In the genomic region with DNA sequence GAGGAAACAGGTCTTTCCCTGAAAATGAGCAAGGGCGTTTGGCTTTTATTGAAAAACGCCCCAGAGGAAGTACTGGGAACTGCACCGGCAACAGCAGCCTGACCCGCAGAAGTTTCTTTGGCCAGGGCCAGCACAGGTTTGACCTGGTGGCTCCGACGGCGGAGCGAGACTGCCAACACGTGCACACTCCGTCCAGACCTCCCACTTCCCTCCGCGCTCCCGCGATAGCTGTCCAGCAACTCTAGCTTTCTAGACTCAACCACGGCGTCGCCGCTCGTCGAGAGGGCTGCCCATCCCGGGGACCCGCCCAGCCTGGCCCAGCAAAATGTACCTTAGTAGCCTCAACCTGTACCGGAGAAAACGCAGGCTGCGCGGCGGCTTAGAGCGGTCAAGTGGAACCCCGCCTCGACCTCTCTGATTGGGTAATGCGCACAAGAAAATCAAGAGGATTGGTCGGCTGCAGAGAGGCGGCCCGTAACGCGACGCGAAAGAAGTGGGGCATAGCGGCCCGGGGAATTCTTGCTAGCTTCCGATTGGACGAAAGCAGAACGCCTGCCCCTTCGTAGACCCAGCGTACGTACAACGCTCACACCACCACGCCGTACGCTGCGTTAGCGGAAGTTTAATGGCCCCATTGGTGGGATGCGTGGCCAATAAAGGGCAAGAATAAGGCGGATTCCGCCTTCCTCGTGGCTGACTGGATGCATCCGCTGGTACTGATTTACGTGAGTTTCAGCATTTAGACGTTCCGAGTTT, we compare ENCODE assay signal across 8 cellular contexts. TPM values are rescaled to one million over a fixed set of nuclear protein-coding genes. Genes with fewer than 3 reads are reported as not detected.
A peak's percentile ranks its signal among the peaks of the same experiment; 100 is the strongest.
DNase-seq lines count a peak whose midpoint lies in the region; ATAC-seq and TF ChIP-seq lines count a peak whose summit lies in the region.

A gene with protein sequence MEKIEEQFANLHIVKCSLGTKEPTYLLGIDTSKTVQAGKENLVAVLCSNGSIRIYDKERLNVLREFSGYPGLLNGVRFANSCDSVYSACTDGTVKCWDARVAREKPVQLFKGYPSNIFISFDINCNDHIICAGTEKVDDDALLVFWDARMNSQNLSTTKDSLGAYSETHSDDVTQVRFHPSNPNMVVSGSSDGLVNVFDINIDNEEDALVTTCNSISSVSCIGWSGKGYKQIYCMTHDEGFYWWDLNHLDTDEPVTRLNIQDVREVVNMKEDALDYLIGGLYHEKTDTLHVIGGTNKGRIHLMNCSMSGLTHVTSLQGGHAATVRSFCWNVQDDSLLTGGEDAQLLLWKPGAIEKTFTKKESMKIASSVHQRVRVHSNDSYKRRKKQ (minus strand): TSS at position 399 of the 756 bp plus-strand sequence. CDS start 41,929 bp downstream, outside the sequence.

- no peaks in the 10 kb centered on the region for H3K27me3 ChIP-seq in lung (ENCODE audit: control insufficient read depth, insufficient read depth)

- peak within 1 kb of the TSS; percentile 51 for H3K4me3 ChIP-seq in lung

- ATAC-seq in lung (ENCODE audit: insufficient read depth, low FRiP score), result peak; percentile 96

- DNase-seq in COR-L47 (lab: John Stamatoyannopoulos, UW) (peak; percentile 99), GM20000 (ENCODE audit: low spot score) (peak; percentile 90), HT-29 (ENCODE audit: low spot score) (peak; percentile 94), lung (ENCODE audit: low spot score) (peak; percentile 98)
- DNase-seq in NK-92 treated with Interleukin-12 subunit alpha and Interleukin-12 subunit beta, amount 100 ng/mL, for 24 hours (lab: John Stamatoyannopoulos, UW), result peak; percentile 96
- DNase-seq in activated CD8-positive, alpha-beta memory T cell treated with anti-CD3 and anti-CD28 coated beads for 24 hours, result peak; percentile 94
- DNase-seq in effector CD4-positive, alpha-beta T cell, result peak; percentile 94
- DNase-seq in stimulated activated CD4-positive, alpha-beta T cell treated with anti-CD3 and anti-CD28 coated beads, TNF-alpha, amount 100 ng/mL, for 4 hours (ENCODE audit: low read depth in 3 of 3), result peak; percentile 77 to 92 (median 91)

- H3K36me3 ChIP-seq in lung (ENCODE audit: control insufficient read depth in 2 of 2, insufficient read depth in 2 of 2, low read length in 2 of 2), result no peaks in the 10 kb centered on the region

- H3K27ac ChIP-seq in lung (ENCODE audit: low read depth in 1 of 2, low read length in 1 of 2), result peak within 1 kb of the TSS; percentile 89 to 95

- WGBS in lung, 2 donors, result 0% methylated on average over 60 of the region's 60 CpGs

- TF ChIP-seq CTCF in GM20000 (IDR thresholded peaks at IDR 0.05; ENCODE audit: extremely low read depth, missing control alignments) (peak; percentile 59), lung (IDR thresholded peaks at IDR 0.05; ENCODE audit: control extremely low read depth, extremely low read depth) (no peak)

- no peaks in the 10 kb centered on the region for H3K4me1 ChIP-seq in lung (ENCODE audit: control insufficient read depth in 2 of 2, insufficient read depth in 2 of 2, low read length in 2 of 2)

- H3K9me3 ChIP-seq in lung (ENCODE audit: control insufficient read depth in 2 of 2, insufficient read depth in 1 of 2, low read length in 1 of 2), result no peaks in the 10 kb centered on the region

RNA-seq across cellular contexts. Expression of the gene that starts here (rescaled TPM):
- total RNA-seq in HT-29 (2014; rRNA removed; shearing (Covaris generic)), result 3.7 and 4.0 TPM in 2 replicates
- 10 to 100 TPM; 10.1 to 17.9 TPM for total RNA-seq in lung
- polyA plus RNA-seq in lung, result 1 to 10 TPM; 7.0 to 7.4 TPM

Comparison
In these comparisons a context has a peak if more than half of its experiments do, and no peak if none do; other contexts are left out.
1. Peak in every context shown above with its lines: DNase-seq, ATAC-seq, H3K4me3 ChIP-seq and H3K27ac ChIP-seq.